In the genomic region with DNA sequence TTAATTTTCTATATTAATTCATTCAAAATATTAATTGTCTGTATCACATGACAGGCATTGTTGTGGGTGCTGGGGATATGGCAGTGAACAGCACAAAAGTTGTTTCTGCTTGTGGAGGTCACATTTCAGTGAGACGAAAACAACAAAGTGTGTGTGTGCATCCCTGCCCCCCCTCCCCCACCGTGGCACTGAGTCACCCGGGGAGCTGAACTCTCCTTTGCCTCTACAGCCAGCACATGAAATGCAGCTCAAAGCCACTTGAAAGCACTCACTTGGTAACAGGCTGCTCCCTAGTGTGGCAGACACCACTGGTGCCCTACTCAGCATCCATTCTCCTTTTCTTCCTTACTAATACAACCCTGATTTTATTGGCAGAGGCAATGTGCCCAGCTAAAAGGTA, we compare ENCODE assay signal across 9 cellular contexts.
DNase-seq lines count a peak whose midpoint lies in the region; ATAC-seq lines count a peak whose summit lies in the region.
"Had no signal": no experiment of that assay in that cellular context is flagged by ENCODE, and none has a peak within 500 bp of the region (broad histone marks: within the 10 kb centered on the region; RNA-seq: fewer than 3 reads in every experiment).

No MANE protein-coding gene starts in this region.

- DNase-seq in EH (ENCODE audit: low read depth) (peak; percentile 31), RKO (ENCODE audit: low spot score) (peak; percentile 53), NCI-H1105 treated with DMSO at 0.1 percent for 48 hours (lab: John Stamatoyannopoulos, UW) (no peak), HuH-7.5 (ENCODE audit: low spot score) (no peak)
- peak; percentile 47 for DNase-seq in activated naive CD8-positive, alpha-beta T cell treated with anti-CD3 and anti-CD28 coated beads, Interleukin-2, amount 50 U/mL, for 16 hours (ENCODE audit: low read depth, low spot score)
- DNase-seq in stimulated activated CD4-positive, alpha-beta T cell treated with anti-CD3 and anti-CD28 coated beads, Interleukin-1b, Interleukin-23, amount 100 ng/mL, for 48 hours = peak; percentile 70
- DNase-seq: KBM-7 had no signal

- ATAC-seq in HG02884 (IDR thresholded peaks at IDR 0.05; ENCODE audit: unreplicated experiment) = no peak
- ATAC-seq in HG02588 (IDR thresholded peaks at IDR 0.05; ENCODE audit: unreplicated experiment) = no peak

Comparison
In these comparisons a context has a peak if more than half of its experiments do, and no peak if none do; other contexts are left out.
1. DNase-seq: peak in EH (single experiment), RKO (single experiment), activated naive CD8-positive, alpha-beta T cell treated with anti-CD3 and anti-CD28 coated beads, Interleukin-2, amount 50 U/mL, for 16 hours (single experiment) and stimulated activated CD4-positive, alpha-beta T cell treated with anti-CD3 and anti-CD28 coated beads, Interleukin-1b, Interleukin-23, amount 100 ng/mL, for 48 hours (single experiment); none in NCI-H1105 treated with DMSO at 0.1 percent for 48 hours (single experiment) and HuH-7.5 (single experiment).